ENCODE assay signal across 8 cellular contexts in the genomic region with DNA sequence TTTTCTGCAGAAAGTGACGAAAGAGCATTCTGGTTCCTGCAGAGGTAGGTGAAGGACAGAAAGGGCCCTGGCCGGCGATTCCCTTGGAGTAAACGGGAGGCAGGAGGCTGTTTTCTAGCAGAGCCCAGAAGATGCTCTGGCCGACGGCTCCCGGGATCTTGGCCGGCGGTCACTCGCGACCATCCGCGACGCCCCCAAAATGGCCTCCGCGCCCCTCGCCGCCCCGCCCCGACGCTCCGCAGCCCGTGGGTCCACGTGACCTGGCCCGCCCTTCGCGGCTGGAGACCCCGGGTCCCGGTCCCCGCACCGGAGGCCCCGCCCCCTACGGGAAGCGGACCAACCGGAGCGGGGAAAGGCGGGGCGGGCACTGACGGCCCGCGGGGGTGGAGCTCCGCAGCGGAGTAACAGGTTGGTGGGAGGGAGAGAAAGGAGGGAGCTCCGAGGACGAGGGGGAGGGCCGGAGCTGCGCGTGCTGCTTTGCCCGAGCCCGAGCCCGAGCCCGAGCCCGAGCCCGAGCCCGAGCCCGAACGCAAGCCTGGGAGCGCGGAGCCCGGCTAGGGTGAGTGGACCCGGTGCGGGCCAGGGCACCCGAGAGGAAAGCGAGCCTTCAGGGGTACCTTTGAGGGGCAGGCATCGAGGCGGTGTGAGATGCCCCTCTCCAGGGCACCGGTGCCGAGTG. TPM values are rescaled to one million over a fixed set of nuclear protein-coding genes. Genes with fewer than 3 reads are reported as not detected.
DNase-seq lines count a peak whose midpoint lies in the region; ATAC-seq and TF ChIP-seq lines count a peak whose summit lies in the region.

Gene CGN (plus strand): TSS at position 431 of the 679 bp plus-strand sequence. CDS start 7,133 bp downstream, outside the sequence.

- H3K36me3 Mint-ChIP-seq in nephron progenitor cell (ENCODE audit: low read depth): no peaks in the 10 kb centered on the region

- peaks cover 39% of the 10 kb centered on the region for H3K4me1 ChIP-seq in RWPE2 (ENCODE audit: insufficient read depth, poor library complexity, severe bottlenecking)

- in situ Hi-C loops in Caki2 (cut with HindIII; ENCODE audit: low pct_unique_long_range_greater_than_20kb, low sequenced_read_pairs): no loop called here

- H3K27me3 Mint-ChIP-seq in nephron progenitor cell (ENCODE audit: low read depth, poor library complexity): peaks cover 35% of the 10 kb centered on the region

- peaks cover 43% of the 10 kb centered on the region for H3K4me1 Mint-ChIP-seq in nephron progenitor cell

- H3K9me3 ChIP-seq in RWPE2 (ENCODE audit: severe bottlenecking): no peaks in the 10 kb centered on the region

- H3K4me3 Mint-ChIP-seq in nephron progenitor cell: peak within 1 kb of the TSS; percentile 88

- TF ChIP-seq CTCF in RWPE2 (IDR thresholded peaks at IDR 0.05; ENCODE audit: poor library complexity, severe bottlenecking) (no peak), fibroblast of the aortic adventitia (IDR thresholded peaks at IDR 0.05; ENCODE audit: insufficient read depth, low read length) (no peak), nephron progenitor cell (IDR thresholded peaks at IDR 0.05) (no peak)

- peak within 1 kb of the TSS; percentile 40 for H3K4me3 ChIP-seq in RWPE2 (ENCODE audit: severe bottlenecking)
- H3K4me3 ChIP-seq in fibroblast of the aortic adventitia (ENCODE audit: low read depth, low read length): peak within 1 kb of the TSS; percentile 64

- no peaks in the 10 kb centered on the region for H3K9me3 Mint-ChIP-seq in nephron progenitor cell

- no peak within 1 kb of the TSS for H3K27ac Mint-ChIP-seq in nephron progenitor cell

- H3K27ac ChIP-seq in RWPE2 (ENCODE audit: poor library complexity, severe bottlenecking): peak within 1 kb of the TSS; percentile 97

- ATAC-seq in GM21737 (IDR thresholded peaks at IDR 0.05; ENCODE audit: unreplicated experiment) (peak; percentile 87), RWPE2 (ENCODE audit: low read depth) (peak; percentile 72)

- H3K36me3 ChIP-seq in RWPE2 (ENCODE audit: low read depth): no peaks in the 10 kb centered on the region

- no peaks in the 10 kb centered on the region for H3K27me3 ChIP-seq in RWPE2 (ENCODE audit: insufficient read depth, poor library complexity, severe bottlenecking)

- peak; percentile 84 for DNase-seq in Caki2 (ENCODE audit: low read depth)
- DNase-seq in LoVo (ENCODE audit: low spot score): peak; percentile 89
- peak; percentile 90 for DNase-seq in RWPE2 (ENCODE audit: low spot score)
- DNase-seq in activated effector memory CD4-positive, alpha-beta T cell treated with Interleukin-2 at 50 U/mL for 16 hours: peak; percentile 82
- DNase-seq in fibroblast of the aortic adventitia (ENCODE audit: low read depth): peak; percentile 47
- DNase-seq in nephron progenitor cell: peak; percentile 96
- DNase-seq in stimulated activated naive CD4-positive, alpha-beta T cell treated with Interleukin-2 at 50 U/mL for 16 hours (lab: John Stamatoyannopoulos, UW): peak; percentile 86

RNA-seq across cellular contexts. Expression of gene CGN, which starts in this region (rescaled TPM):
- total RNA-seq in Caki2 (2014; rRNA removed; shearing (Covaris generic); ENCODE audit: low replicate concordance): 0.03 and 0.61 TPM in 2 replicates
- total RNA-seq in fibroblast of the aortic adventitia (ENCODE audit: low replicate concordance): 0.09 and 1.1 TPM in 2 replicates

Comparison
In these comparisons a context has a peak if more than half of its experiments do, and no peak if none do; other contexts are left out.
1. Peak in every context shown above with its lines: DNase-seq, ATAC-seq, H3K4me3 ChIP-seq and H3K27ac ChIP-seq.
2. Peak in DNase-seq in Caki2; RNA of the gene not detected or under 1 TPM.